ENCODE assay signal across 21 cellular contexts in the genomic region with DNA sequence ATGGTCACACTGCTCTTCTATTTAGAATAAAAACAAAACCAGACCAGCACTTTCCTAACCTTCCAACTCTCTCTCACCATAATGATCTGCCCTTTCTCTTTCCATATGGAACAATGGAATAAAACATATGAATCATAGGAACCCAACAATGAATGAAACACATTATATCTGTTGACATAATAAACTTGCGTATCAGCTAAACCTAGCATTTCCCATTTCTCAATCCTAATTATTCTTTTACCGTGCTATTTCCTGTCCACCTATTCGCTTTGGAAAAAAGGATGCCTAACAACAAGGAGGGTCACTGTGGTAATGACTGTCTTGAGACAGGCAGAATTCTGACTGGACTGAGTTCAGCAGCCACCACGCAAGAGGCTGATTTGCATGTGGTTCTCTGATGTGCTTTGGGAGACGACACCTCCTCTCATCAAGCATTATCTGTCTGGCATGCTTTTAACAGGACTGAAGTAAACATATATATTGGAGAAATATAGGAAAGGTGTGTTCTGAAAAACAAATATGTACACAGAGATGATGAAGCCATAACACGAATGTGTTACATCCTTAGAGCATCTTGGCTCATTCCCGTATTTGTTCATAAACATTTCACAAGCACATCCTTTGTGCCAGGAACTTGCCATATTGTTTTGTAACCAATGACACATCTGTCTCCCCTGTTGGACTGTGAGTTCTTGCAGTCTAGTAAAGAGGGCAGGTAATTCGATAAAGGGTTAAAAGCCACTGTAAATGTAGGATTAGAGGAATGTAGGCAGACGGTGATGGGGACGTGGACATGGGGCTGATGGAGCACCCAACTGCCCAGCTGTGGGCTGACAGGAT.
A peak's percentile ranks its signal among the peaks of the same experiment; 100 is the strongest.
DNase-seq lines count a peak whose midpoint lies in the region; ATAC-seq, FAIRE-seq and TF ChIP-seq lines count a peak whose summit lies in the region.
"Had no signal": no experiment of that assay in that cellular context is flagged by ENCODE, and none has a peak within 500 bp of the region (broad histone marks: within the 10 kb centered on the region; RNA-seq: fewer than 3 reads in every experiment).

No MANE protein-coding gene starts in this region.

- H3K4ac ChIP-seq in mesendoderm (ENCODE audit: low read depth, low read length) = no peak overlapping the region

- H3K27me3 ChIP-seq in endothelial cell of umbilical vein (ENCODE audit: control insufficient read depth in 2 of 2, insufficient read depth in 2 of 2, low read length in 2 of 2) = no peaks in the 10 kb centered on the region
- H3K27me3 ChIP-seq in mesendoderm (ENCODE audit: insufficient read depth, low read length, poor library complexity) = no peaks in the 10 kb centered on the region
- H3K27me3 ChIP-seq: SJSA1 had no signal

- peak overlapping the region; percentile 76 for H3K27ac ChIP-seq in endothelial cell of umbilical vein (ENCODE audit: insufficient read depth, low read depth, low read length)
- no peak overlapping the region for H3K27ac ChIP-seq in mesendoderm (ENCODE audit: low read depth, low read length)
- H3K27ac ChIP-seq: SJSA1, WERI-Rb-1 had no signal

- WGBS in mesendoderm (ENCODE audit: extremely low coverage, insufficient coverage, low lambda C conversion rate) = no CpG with 5 or more reads among the region's 10 CpGs

- peak; percentile 93 for FAIRE-seq in endothelial cell of umbilical vein (lab: Jason Lieb, UNC)
- FAIRE-seq: islet of Langerhans had no signal

- peak overlapping the region; percentile 72 for H3K9ac ChIP-seq in endothelial cell of umbilical vein (replicated peaks; ENCODE audit: extremely low read depth, insufficient read depth, low read length)
- no peak overlapping the region for H3K9ac ChIP-seq in mesendoderm (ENCODE audit: low read length)

- dilution Hi-C loops in endothelial cell of umbilical vein (cut with MboI; ENCODE audit: extremely low pct_ligation_motif_present, low sequenced_read_pairs) = no loop called here

- no peak overlapping the region for H4K8ac ChIP-seq in mesendoderm (ENCODE audit: low read depth, low read length)

- H3K9me3 ChIP-seq in endothelial cell of umbilical vein (replicated peaks; ENCODE audit: control insufficient read depth, insufficient read depth, low read length) = no peaks in the 10 kb centered on the region
- H3K9me3 ChIP-seq: SJSA1 had no signal

- H2BK15ac ChIP-seq in mesendoderm (replicated peaks; ENCODE audit: low read depth) = no peak overlapping the region

- no peaks in the 10 kb centered on the region for H3K79me2 ChIP-seq in endothelial cell of umbilical vein (ENCODE audit: control insufficient read depth, insufficient read depth, low read length)
- no peaks in the 10 kb centered on the region for H3K79me2 ChIP-seq in mesendoderm (ENCODE audit: control insufficient read depth, insufficient read depth, low read length)

- peak; percentile 60 for ATAC-seq in GM19328 (IDR thresholded peaks at IDR 0.05; ENCODE audit: unreplicated experiment)
- ATAC-seq in HG02870 (IDR thresholded peaks at IDR 0.05; ENCODE audit: unreplicated experiment) = no peak
- ATAC-seq in GM19023 (IDR thresholded peaks at IDR 0.05; ENCODE audit: unreplicated experiment) = no peak
- ATAC-seq: activated CD8-positive, alpha-beta T cell treated with anti-CD3 and anti-CD28 coated beads for 36 hours; effector memory CD8-positive, alpha-beta T cell had no signal

- peaks cover 39 to 44% of the 10 kb centered on the region in 2 experiments for H3K36me3 ChIP-seq in endothelial cell of umbilical vein (ENCODE audit: control insufficient read depth in 2 of 2, extremely low read depth in 1 of 2, insufficient read depth in 2 of 2, low read length in 2 of 2)
- H3K36me3 ChIP-seq in mesendoderm (ENCODE audit: control insufficient read depth, insufficient read depth, low read length) = no peaks in the 10 kb centered on the region
- H3K36me3 ChIP-seq: SJSA1, WERI-Rb-1 had no signal

- TF ChIP-seq POLR2A in endothelial cell of umbilical vein (IDR thresholded peaks at IDR 0.05; ENCODE audit: low read depth, low read length) = no peak

- H3K4me1 ChIP-seq in endothelial cell of umbilical vein (ENCODE audit: control insufficient read depth, extremely low read depth, insufficient read depth, low read length) (peaks cover 38% of the 10 kb centered on the region), mesendoderm (ENCODE audit: control insufficient read depth, low read depth, low read length) (peaks cover 3% of the 10 kb centered on the region)

- no peak overlapping the region for H2AK5ac ChIP-seq in mesendoderm (ENCODE audit: low read length)

- TF ChIP-seq CTCF in endothelial cell of umbilical vein (IDR thresholded peaks at IDR 0.05; ENCODE audit: extremely low read depth in 1 of 2, insufficient read depth in 1 of 2, low read depth in 1 of 2, low read length in 2 of 2) = no peak

- no peaks in the 10 kb centered on the region for H3K9me1 ChIP-seq in endothelial cell of umbilical vein (replicated peaks; ENCODE audit: control insufficient read depth, extremely low read depth, insufficient read depth, low read length)

- CTCF ChIA-PET in endothelial cell of umbilical vein (lab: Charles Lee) = interaction anchor here (0.7 to 1.7 kb wide), 4 partner anchors 27 to 670 kb away, joined by 3 to 6 read pairs (median 5); no protein-coding TSS in a partner anchor

- TSS peak; percentile 24 for BruUV-seq in endothelial cell of umbilical vein (replicated peaks; lab: Mats Ljungman, UMichigan)

- no peak overlapping the region for H3K56ac ChIP-seq in mesendoderm (ENCODE audit: low read length)

- peak overlapping the region; percentile 67 for H2BK5ac ChIP-seq in mesendoderm (ENCODE audit: low read length)

- H4K5ac ChIP-seq in mesendoderm (ENCODE audit: low read length) = no peak overlapping the region

- POLR2A ChIA-PET in endothelial cell of umbilical vein (lab: Charles Lee) = no interaction called here

- H3K4me2 ChIP-seq in endothelial cell of umbilical vein (ENCODE audit: insufficient read depth, low read length) = peak overlapping the region; percentile 80
- no peak overlapping the region for H3K4me2 ChIP-seq in mesendoderm (ENCODE audit: low read length)

- DNase-seq in NCI-H526 treated with DMSO at 0.1 percent for 48 hours (lab: John Stamatoyannopoulos, UW) = peak; percentile 46
- peak; percentile 93 for DNase-seq in endothelial cell of umbilical vein (ENCODE audit: low read depth, low spot score)
- no peak for DNase-seq in mesendoderm
- no peak for DNase-seq in activated T-cell treated with anti-CD3 and anti-CD28 coated beads for 4 hours
- no peak for DNase-seq in activated CD4-positive, alpha-beta T cell treated with anti-CD3 and anti-CD28 coated beads for 1 hour
- DNase-seq: activated CD8-positive, alpha-beta T cell treated with anti-CD3 and anti-CD28 coated beads for 36 hours; activated naive CD4-positive, alpha-beta T cell treated with Interleukin-2 at 50 U/mL for 16 hours; activated T-cell treated with anti-CD3 and anti-CD28 coated beads, Interleukin-2, amount 50 U/mL, for 24 hours; aorta; cerebellar nuclear complex; effector memory CD8-positive, alpha-beta T cell; hippocampal formation; NCI-H1417 treated with DMSO at 0.1 percent for 48 hours; NCI-H82; nucleus accumbens; WERI-Rb-1 had no signal

- no peak overlapping the region for H2BK120ac ChIP-seq in mesendoderm (ENCODE audit: low read depth, low read length)

- no peak overlapping the region for H3K23ac ChIP-seq in mesendoderm (ENCODE audit: low read length)

- intact Hi-C loops in endothelial cell of umbilical vein (cut with micrococcal nuclease) = loop anchor here (5.0 to 10.0 kb wide), 3 partner anchors 185 to 672 kb away; partner anchors contain the start of genes CNOT2 and KCNMB4

- H3K18ac ChIP-seq in mesendoderm (ENCODE audit: low read length) = no peak overlapping the region

- H2AFZ ChIP-seq in endothelial cell of umbilical vein (ENCODE audit: low read depth, low read length) = no peak overlapping the region

- H4K20me1 ChIP-seq in endothelial cell of umbilical vein (replicated peaks; ENCODE audit: control insufficient read depth, extremely low read depth, insufficient read depth, low read length) = no peaks in the 10 kb centered on the region

- no peaks in the 10 kb centered on the region for H3K79me1 ChIP-seq in mesendoderm (ENCODE audit: low read length)

- no peak overlapping the region for H3K4me3 ChIP-seq in endothelial cell of umbilical vein (replicated peaks in 1 of 3; ENCODE audit: insufficient read depth in 1 of 3, low read depth in 1 of 3, low read length in 3 of 3)
- H3K4me3 ChIP-seq in mesendoderm (ENCODE audit: low read length) = no peak overlapping the region
- H3K4me3 ChIP-seq: SJSA1 had no signal

TF ChIP-seq in endothelial cell of umbilical vein, 7 proteins besides CTCF, POLR2A, EP300 and RAD21:
- peak; percentile 55 for TF ChIP-seq FOS (IDR thresholded peaks at IDR 0.05; ENCODE audit: borderline replicate concordance, insufficient read depth, low read length)
- TF ChIP-seq EZH2 (IDR thresholded peaks at IDR 0.05; ENCODE audit: borderline replicate concordance, low read depth, low read length, severe bottlenecking) = no peak
- peak; percentile 81 for TF ChIP-seq JUN (IDR thresholded peaks at IDR 0.05; ENCODE audit: borderline replicate concordance, insufficient read depth, insufficient read length, low read depth)
- TF ChIP-seq POLR2AphosphoS5 (IDR thresholded peaks at IDR 0.05; ENCODE audit: insufficient read depth, low read depth, low read length) = peak; percentile 44
- no peak for TF ChIP-seq MYC (IDR thresholded peaks at IDR 0.05; ENCODE audit: low read depth, low read length)
- TF ChIP-seq, protein P1, sequence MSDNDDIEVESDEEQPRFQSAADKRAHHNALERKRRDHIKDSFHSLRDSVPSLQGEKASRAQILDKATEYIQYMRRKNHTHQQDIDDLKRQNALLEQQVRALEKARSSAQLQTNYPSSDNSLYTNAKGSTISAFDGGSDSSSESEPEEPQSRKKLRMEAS (IDR thresholded peaks at IDR 0.05; ENCODE audit: insufficient read depth, insufficient read length) = no peak
- peak; percentile 60 for TF ChIP-seq GATA2 (IDR thresholded peaks at IDR 0.05; ENCODE audit: insufficient read depth, insufficient read length, low read depth, low read length)

Comparison
In these comparisons a context has a peak if more than half of its experiments do, and no peak if none do; other contexts are left out.
1. DNase-seq: peak in NCI-H526 treated with DMSO at 0.1 percent for 48 hours (single experiment) and endothelial cell of umbilical vein (single experiment); none in mesendoderm (single experiment), activated T-cell treated with anti-CD3 and anti-CD28 coated beads for 4 hours (single experiment) and activated CD4-positive, alpha-beta T cell treated with anti-CD3 and anti-CD28 coated beads for 1 hour (single experiment).